In genomic region chr14:52269100-52269499, GRCh38 we compare ENCODE assay signal across 10 cellular contexts. TPM values are rescaled to one million over a fixed set of nuclear protein-coding genes. Genes with fewer than 3 reads are reported as not detected.
DNase-seq lines count a peak whose midpoint lies in the region; ATAC-seq, FAIRE-seq and TF ChIP-seq lines count a peak whose summit lies in the region.
"Had no signal": no experiment of that assay in that cellular context is flagged by ENCODE, and none has a peak within 500 bp of the region (broad histone marks: within the 10 kb centered on the region; RNA-seq: fewer than 3 reads in every experiment).

No MANE protein-coding gene starts in this region.

- intact Hi-C loops in CD4-positive, alpha-beta T cell (cut with DNase I, micrococcal nuclease), result no loop called here
- intact Hi-C loops in endothelial cell of umbilical vein (cut with micrococcal nuclease), result no loop called here

- dilution Hi-C loops in endothelial cell of umbilical vein (cut with MboI; ENCODE audit: extremely low pct_ligation_motif_present, low sequenced_read_pairs), result no loop called here

- peaks cover 7% of the 10 kb centered on the region for H3K4me1 ChIP-seq in endothelial cell of umbilical vein (ENCODE audit: control insufficient read depth, extremely low read depth, insufficient read depth, low read length)

- H3K4me3 ChIP-seq in MG63, result peak overlapping the region; percentile 27; the same call in 1 of the 2 replicates
- no peak overlapping the region for H3K4me3 ChIP-seq in endothelial cell of umbilical vein (replicated peaks in 1 of 3; ENCODE audit: insufficient read depth in 1 of 3, low read depth in 1 of 3, low read length in 3 of 3)

- no peak for FAIRE-seq in endothelial cell of umbilical vein (lab: Jason Lieb, UNC)
- FAIRE-seq: kidney had no signal

- no peaks in the 10 kb centered on the region for H3K9me3 ChIP-seq in CD4-positive, alpha-beta T cell (ENCODE audit: control insufficient read depth, low read length)
- H3K9me3 ChIP-seq in MG63 (no peaks in the 10 kb centered on the region), endothelial cell of umbilical vein (replicated peaks; ENCODE audit: control insufficient read depth, insufficient read depth, low read length) (no peaks in the 10 kb centered on the region)

- H3K36me3 ChIP-seq in MG63 (no peaks in the 10 kb centered on the region), endothelial cell of umbilical vein (ENCODE audit: control insufficient read depth in 2 of 2, extremely low read depth in 1 of 2, insufficient read depth in 2 of 2, low read length in 2 of 2) (no peaks in the 10 kb centered on the region)

- no peak overlapping the region for H3K4me2 ChIP-seq in endothelial cell of umbilical vein (ENCODE audit: insufficient read depth, low read length)

- TF ChIP-seq CTCF in CD4-positive, alpha-beta T cell (IDR thresholded peaks at IDR 0.05), result no peak
- TF ChIP-seq CTCF in endothelial cell of umbilical vein (IDR thresholded peaks at IDR 0.05; ENCODE audit: extremely low read depth in 1 of 2, insufficient read depth in 1 of 2, low read depth in 1 of 2, low read length in 2 of 2) (no peak), osteocyte (IDR thresholded peaks at IDR 0.05) (no peak)

- H3K27me3 Mint-ChIP-seq in CD4-positive, alpha-beta T cell, result peaks cover 50% of the 10 kb centered on the region
- H3K27me3 Mint-ChIP-seq in osteocyte (ENCODE audit: unreplicated experiment), result peaks cover 55% of the 10 kb centered on the region

- no peaks in the 10 kb centered on the region for H3K36me3 Mint-ChIP-seq in CD4-positive, alpha-beta T cell (ENCODE audit: low read depth)
- H3K36me3 Mint-ChIP-seq in osteocyte (ENCODE audit: unreplicated experiment), result no peaks in the 10 kb centered on the region

- H4K20me1 ChIP-seq in endothelial cell of umbilical vein (replicated peaks; ENCODE audit: control insufficient read depth, extremely low read depth, insufficient read depth, low read length), result no peaks in the 10 kb centered on the region

- no TSS peak for BruUV-seq in endothelial cell of umbilical vein (replicated peaks; lab: Mats Ljungman, UMichigan)

- H2AFZ ChIP-seq in endothelial cell of umbilical vein (ENCODE audit: low read depth, low read length), result no peak overlapping the region

- no peaks in the 10 kb centered on the region for H3K79me2 ChIP-seq in endothelial cell of umbilical vein (ENCODE audit: control insufficient read depth, insufficient read depth, low read length)

- DNase-seq in CD4-positive, alpha-beta T cell, result no peak
- DNase-seq in MG63 (no peak), endothelial cell of umbilical vein (ENCODE audit: low read depth, low spot score) (no peak), osteocyte (ENCODE audit: extremely low spot score, unreplicated experiment) (no peak), hepatic stellate cell (ENCODE audit: low spot score) (no peak), DMS153 treated with DMSO at 0.1 percent for 48 hours (lab: John Stamatoyannopoulos, UW; ENCODE audit: unreplicated experiment) (no peak)
- DNase-seq: activated B cell treated with CpG ODN at 0.5 μM for 24 hours, kidney had no signal

- H3K27me3 ChIP-seq in CD4-positive, alpha-beta T cell (ENCODE audit: control insufficient read depth, insufficient read depth, low read length), result peaks cover 23% of the 10 kb centered on the region
- peaks cover 8% of the 10 kb centered on the region for H3K27me3 ChIP-seq in MG63
- peaks cover 54 to 62% of the 10 kb centered on the region in 2 experiments for H3K27me3 ChIP-seq in endothelial cell of umbilical vein (ENCODE audit: control insufficient read depth in 2 of 2, insufficient read depth in 2 of 2, low read length in 2 of 2)

- no peak overlapping the region for H3K9ac ChIP-seq in endothelial cell of umbilical vein (replicated peaks; ENCODE audit: extremely low read depth, insufficient read depth, low read length)

- H3K9me1 ChIP-seq in endothelial cell of umbilical vein (replicated peaks; ENCODE audit: control insufficient read depth, extremely low read depth, insufficient read depth, low read length), result no peaks in the 10 kb centered on the region

- no peak for ATAC-seq in CD4-positive, alpha-beta T cell (ENCODE audit: poor library complexity)
- ATAC-seq in GM18517 (IDR thresholded peaks at IDR 0.05; ENCODE audit: unreplicated experiment) (no peak), HG03442 (IDR thresholded peaks at IDR 0.05; ENCODE audit: unreplicated experiment) (no peak)

- no peak overlapping the region for H3K27ac Mint-ChIP-seq in CD4-positive, alpha-beta T cell
- H3K27ac Mint-ChIP-seq in osteocyte (ENCODE audit: unreplicated experiment), result no peak overlapping the region
- H3K27ac Mint-ChIP-seq: activated B cell treated with CpG ODN at 0.5 μM for 24 hours had no signal

- POLR2A ChIA-PET in CD4-positive, alpha-beta T cell (lab: Charles Lee), result no interaction called here
- POLR2A ChIA-PET in endothelial cell of umbilical vein (lab: Charles Lee), result no interaction called here

- no peak overlapping the region for H3K27ac ChIP-seq in CD4-positive, alpha-beta T cell (ENCODE audit: low read depth, low read length)
- no peak overlapping the region for H3K27ac ChIP-seq in endothelial cell of umbilical vein (ENCODE audit: insufficient read depth, low read depth, low read length)

- peak overlapping the region; percentile 92 for H3K4me3 Mint-ChIP-seq in CD4-positive, alpha-beta T cell
- peak overlapping the region; percentile 74 for H3K4me3 Mint-ChIP-seq in osteocyte (ENCODE audit: unreplicated experiment)

- H3K4me1 Mint-ChIP-seq in CD4-positive, alpha-beta T cell (ENCODE audit: low read depth), result peaks cover 35% of the 10 kb centered on the region
- peaks cover 36% of the 10 kb centered on the region for H3K4me1 Mint-ChIP-seq in osteocyte (ENCODE audit: unreplicated experiment)

- CTCF ChIA-PET in CD4-positive, alpha-beta T cell (lab: Charles Lee), result no interaction called here
- CTCF ChIA-PET in endothelial cell of umbilical vein (lab: Charles Lee), result no interaction called here

- no peak for TF ChIP-seq POLR2A in endothelial cell of umbilical vein (IDR thresholded peaks at IDR 0.05; ENCODE audit: low read depth, low read length)

- no peaks in the 10 kb centered on the region for H3K9me3 Mint-ChIP-seq in CD4-positive, alpha-beta T cell
- no peaks in the 10 kb centered on the region for H3K9me3 Mint-ChIP-seq in osteocyte (ENCODE audit: unreplicated experiment)
- H3K9me3 Mint-ChIP-seq: activated B cell treated with CpG ODN at 0.5 μM for 24 hours had no signal

TF ChIP-seq in endothelial cell of umbilical vein, 7 proteins besides CTCF, POLR2A, EP300 and RAD21:
- no peak for TF ChIP-seq JUN (IDR thresholded peaks at IDR 0.05; ENCODE audit: borderline replicate concordance, insufficient read depth, insufficient read length, low read depth)
- peak; percentile 28 for TF ChIP-seq EZH2 (IDR thresholded peaks at IDR 0.05; ENCODE audit: borderline replicate concordance, low read depth, low read length, severe bottlenecking)

RNA-seq across cellular contexts. Expression of gene PTGDR, which starts 1.6 kb away (rescaled TPM):
- total RNA-seq in CD4-positive, alpha-beta T cell, result under 1 TPM; 0.20 to 0.41 TPM
- not detected in 2 replicates for total RNA-seq in MG63 (2014; rRNA removed; shearing (Covaris generic); ENCODE audit: low replicate concordance)
- total RNA-seq in endothelial cell of umbilical vein, result not detected in 2 replicates
- not detected in 2 replicates for polyA plus RNA-seq in endothelial cell of umbilical vein
- polyA plus RNA-seq in endothelial cell of umbilical vein (2011; cell fraction: cytosol; rRNA removed), result not detected in 2 replicates
- polyA plus RNA-seq in endothelial cell of umbilical vein (2011; cell fraction: nucleus; rRNA removed), result not detected in 2 replicates
- not detected in 2 replicates for polyA plus RNA-seq in endothelial cell of umbilical vein (2012)
- not detected in 2 replicates for polyA minus RNA-seq in endothelial cell of umbilical vein
- polyA minus RNA-seq in endothelial cell of umbilical vein (2011; cell fraction: cytosol; rRNA and poly(A)+ RNA removed), result not detected
- not detected in 2 replicates for polyA minus RNA-seq in endothelial cell of umbilical vein (2011; cell fraction: nucleus; rRNA and poly(A)+ RNA removed)
- not detected in 2 replicates for total RNA-seq in osteocyte
- total RNA-seq: activated B cell treated with CpG ODN at 0.5 μM for 24 hours had no signal

RNA-seq across cellular contexts. Expression of gene PTGER2, which starts 45.0 kb away (rescaled TPM):
- 1 to 10 TPM; 4.3 to 4.8 TPM for total RNA-seq in CD4-positive, alpha-beta T cell
- 0.39 and 2.7 TPM in 2 replicates for total RNA-seq in MG63 (2014; rRNA removed; shearing (Covaris generic); ENCODE audit: low replicate concordance)
- total RNA-seq in endothelial cell of umbilical vein (not detected in 2 replicates), osteocyte (2.1 and 2.4 TPM in 2 replicates)
- polyA plus RNA-seq in endothelial cell of umbilical vein, result not detected in 2 replicates
- not detected in 2 replicates for polyA plus RNA-seq in endothelial cell of umbilical vein (2011; cell fraction: cytosol; rRNA removed)
- not detected in 2 replicates for polyA plus RNA-seq in endothelial cell of umbilical vein (2011; cell fraction: nucleus; rRNA removed)
- polyA plus RNA-seq in endothelial cell of umbilical vein (2012), result not detected in 2 replicates
- polyA minus RNA-seq in endothelial cell of umbilical vein, result not detected in 2 replicates
- polyA minus RNA-seq in endothelial cell of umbilical vein (2011; cell fraction: cytosol; rRNA and poly(A)+ RNA removed), result not detected
- not detected in 2 replicates for polyA minus RNA-seq in endothelial cell of umbilical vein (2011; cell fraction: nucleus; rRNA and poly(A)+ RNA removed)
